In genomic region chr17:48457080-48457836, GRCh38 we compare ENCODE assay signal across 8 cellular contexts. TPM values are rescaled to one million over a fixed set of nuclear protein-coding genes. Genes with fewer than 3 reads are reported as not detected.
A peak's percentile ranks its signal among the peaks of the same experiment; 100 is the strongest.
DNase-seq lines count a peak whose midpoint lies in the region; ATAC-seq, FAIRE-seq and TF ChIP-seq lines count a peak whose summit lies in the region.

No MANE protein-coding gene starts in this region.

- no peak for FAIRE-seq in RCC 7860 (lab: Jason Lieb, UNC)

- TF ChIP-seq EP300 in tibial nerve (IDR thresholded peaks at IDR 0.05): no peak

- peak; percentile 98 for TF ChIP-seq CTCF in GM12873 (IDR thresholded peaks at IDR 0.05; ENCODE audit: insufficient read depth, low read depth, low read length, missing control alignments)
- peak; percentile 95 for TF ChIP-seq CTCF in foreskin fibroblast (IDR thresholded peaks at IDR 0.05; ENCODE audit: low read depth, low read length)
- peak; percentile 97 for TF ChIP-seq CTCF in osteoblast (IDR thresholded peaks at IDR 0.05; ENCODE audit: extremely low read depth, low read depth, low read length)
- TF ChIP-seq CTCF in tibial nerve (IDR thresholded peaks at IDR 0.05): peak; percentile 62 to 89 (median 75)

- H3K36me3 ChIP-seq in osteoblast (ENCODE audit: insufficient read depth, low read length) (no peaks in the 10 kb centered on the region), tibial nerve (no peaks in the 10 kb centered on the region)

- no peak for TF ChIP-seq POLR2A in tibial nerve (IDR thresholded peaks at IDR 0.05)

- 11 to 12% methylated on average over 22 of the region's 22 CpGs for WGBS in tibial nerve, 2 donors

- H3K27me3 Mint-ChIP-seq in activated T-cell treated with anti-CD3 and anti-CD28 coated beads, Interleukin-2, amount 50 U/mL, for 72 hours (ENCODE audit: low read depth): no peaks in the 10 kb centered on the region

- H3K27ac ChIP-seq in osteoblast (ENCODE audit: low read depth, low read length) (no peak overlapping the region), tibial nerve (no peak overlapping the region)

- H4K20me1 ChIP-seq in osteoblast (ENCODE audit: insufficient read depth, low read length): no peaks in the 10 kb centered on the region

- H3K27me3 ChIP-seq in osteoblast (ENCODE audit: insufficient read depth, low read length) (peaks cover 24% of the 10 kb centered on the region), tibial nerve (peaks cover 0 to 33% of the 10 kb centered on the region in 2 donors)

- H2AFZ ChIP-seq in osteoblast (ENCODE audit: low read length): no peak overlapping the region

- H3K79me2 ChIP-seq in osteoblast (ENCODE audit: insufficient read depth, low read length): no peaks in the 10 kb centered on the region

- H3K36me3 Mint-ChIP-seq in activated T-cell treated with anti-CD3 and anti-CD28 coated beads, Interleukin-2, amount 50 U/mL, for 72 hours (ENCODE audit: insufficient read depth in 2 of 2): peaks cover 0 to 2% of the 10 kb centered on the region in 2 donors

- H3K4me3 ChIP-seq in foreskin fibroblast (ENCODE audit: low read depth in 1 of 2, low read length in 2 of 2) (no peak overlapping the region), osteoblast (ENCODE audit: insufficient read depth, low read length) (no peak overlapping the region), tibial nerve (no peak overlapping the region)

- H3K4me3 Mint-ChIP-seq in activated T-cell treated with anti-CD3 and anti-CD28 coated beads, Interleukin-2, amount 50 U/mL, for 72 hours: peak overlapping the region; percentile 71

- H3K4me2 ChIP-seq in osteoblast (ENCODE audit: insufficient read depth, low read length): peak overlapping the region; percentile 33

- DNase-seq in HuH-7 (ENCODE audit: low spot score) (peak; percentile 56), RCC 7860 (ENCODE audit: low spot score) (peak; percentile 41), foreskin fibroblast (peak; percentile 10 to 67), osteoblast (ENCODE audit: insufficient read length, low spot score, missing footprints) (no peak), tibial nerve (ENCODE audit: low spot score in 2 of 2) (no peak), epidermal melanocyte (ENCODE audit: insufficient read length, low spot score) (no peak)
- peak; percentile 73 to 81 for DNase-seq in activated T-cell treated with anti-CD3 and anti-CD28 coated beads, Interleukin-2, amount 50 U/mL, for 72 hours

- peak; percentile 63 for ATAC-seq in activated T-cell treated with anti-CD3 and anti-CD28 coated beads, Interleukin-2, amount 50 U/mL, for 72 hours (replicated peaks in 1 of 2)

- H3K4me1 ChIP-seq in osteoblast (ENCODE audit: insufficient read depth, low read length): peaks cover 3% of the 10 kb centered on the region
- H3K4me1 ChIP-seq in tibial nerve: peaks cover 0 to 8% (median 4%) of the 10 kb centered on the region in 4 donors

- no peaks in the 10 kb centered on the region for H3K9me3 Mint-ChIP-seq in activated T-cell treated with anti-CD3 and anti-CD28 coated beads, Interleukin-2, amount 50 U/mL, for 72 hours

- H3K27ac Mint-ChIP-seq in activated T-cell treated with anti-CD3 and anti-CD28 coated beads, Interleukin-2, amount 50 U/mL, for 72 hours: no peak overlapping the region

- H3K9me3 ChIP-seq in osteoblast (ENCODE audit: low read depth, low read length) (no peaks in the 10 kb centered on the region), tibial nerve (peaks cover 0 to 16% (median 0%) of the 10 kb centered on the region in 4 donors)

- peaks cover 66% of the 10 kb centered on the region for H3K4me1 Mint-ChIP-seq in activated T-cell treated with anti-CD3 and anti-CD28 coated beads, Interleukin-2, amount 50 U/mL, for 72 hours (ENCODE audit: low read depth)

RNA-seq across cellular contexts. Expression of gene SKAP1, which starts 27.2 kb away (rescaled TPM):
- total RNA-seq in activated T-cell treated with anti-CD3 and anti-CD28 coated beads, Interleukin-2, amount 50 U/mL, for 72 hours: 100 to 1,000 TPM in 1 of 2 donors, 10 to 100 TPM in 1; 96.6 to 108 TPM
- not detected in 2 replicates for total RNA-seq in osteoblast
- 1 to 10 TPM in 3 of 4 donors, under 1 TPM in 1; 0.59 to 2.0 (median 1.3) TPM for total RNA-seq in tibial nerve

Comparison
In these comparisons a context has a peak if more than half of its experiments do, and no peak if none do; other contexts are left out.
1. DNase-seq: peak in HuH-7 (single experiment), RCC 7860 (single experiment), activated T-cell treated with anti-CD3 and anti-CD28 coated beads, Interleukin-2, amount 50 U/mL, for 72 hours (2 of 2) and foreskin fibroblast (2 of 2); none in osteoblast (single experiment), tibial nerve (0 of 2) and epidermal melanocyte (single experiment).
2. RNA of gene SKAP1, which starts 27.2 kb away (total RNA-seq): 96.6 to 108 TPM in activated T-cell treated with anti-CD3 and anti-CD28 coated beads, Interleukin-2, amount 50 U/mL, for 72 hours; 0.59 to 2.0 TPM in tibial nerve and not detected in osteoblast; every median in the first group is over 10 times any median in the second.
3. Peak in every context shown above with its lines, with median percentiles within 50 percentile points of each other: CTCF ChIP-seq.